ENCODE assay signal across 16 cellular contexts in the genomic region with DNA sequence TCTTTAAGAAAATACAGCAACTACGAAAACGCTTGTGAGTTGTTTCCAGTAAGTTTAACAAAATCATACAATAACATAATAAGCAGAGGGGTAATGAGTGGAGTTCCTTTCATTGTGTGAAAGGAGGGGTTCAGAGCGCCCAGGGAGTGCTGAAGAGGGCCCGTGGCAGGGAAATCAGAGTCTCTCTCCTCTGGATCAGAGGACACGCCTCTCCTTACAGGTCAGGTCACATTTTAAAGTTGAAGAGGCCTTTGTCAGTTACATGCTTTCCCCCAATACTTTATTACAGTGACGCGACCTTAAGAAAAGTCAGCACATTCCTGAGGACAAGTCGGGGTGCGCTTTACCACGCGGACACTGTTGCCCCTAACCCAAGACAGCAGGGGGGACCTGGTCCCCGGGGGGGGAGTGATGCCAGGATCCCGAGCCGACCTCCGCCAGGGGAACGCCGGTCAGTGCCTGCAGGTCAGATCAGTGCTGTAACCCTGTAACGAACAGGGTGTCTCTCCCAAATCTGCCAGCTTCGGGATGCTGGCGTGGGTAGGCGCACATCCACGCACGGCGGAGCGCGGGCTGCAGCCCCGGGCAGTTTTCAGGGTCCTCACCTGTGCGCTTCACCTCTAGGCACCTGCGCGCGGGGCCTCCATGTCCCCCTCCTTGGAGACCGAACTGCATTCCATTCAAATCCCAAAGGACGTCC. TPM values are rescaled to one million over a fixed set of nuclear protein-coding genes. Genes with fewer than 3 reads are reported as not detected.
DNase-seq lines count a peak whose midpoint lies in the region; ATAC-seq, FAIRE-seq and TF ChIP-seq lines count a peak whose summit lies in the region.
"Had no signal": no experiment of that assay in that cellular context is flagged by ENCODE, and none has a peak within 500 bp of the region (broad histone marks: within the 10 kb centered on the region; RNA-seq: fewer than 3 reads in every experiment).

No MANE protein-coding gene starts in this region.

- TF ChIP-seq CTCF in breast epithelium (IDR thresholded peaks at IDR 0.05): no peak
- no peak for TF ChIP-seq CTCF in mammary epithelial cell (conservative IDR thresholded peaks at IDR 0.05 in 1 of 2, IDR thresholded peaks at IDR 0.05 in 1 of 2; ENCODE audit: extremely low read depth in 1 of 2, insufficient read depth in 1 of 2, low read depth in 1 of 2, low read length in 2 of 2)
- TF ChIP-seq CTCF in neural cell (IDR thresholded peaks at IDR 0.05; ENCODE audit: poor library complexity, severe bottlenecking): no peak
- no peak for TF ChIP-seq CTCF in GM10248 (IDR thresholded peaks at IDR 0.05; ENCODE audit: control extremely low read depth, extremely low read depth, low read depth, missing control alignments)

- TF ChIP-seq RAD21 in neural cell (conservative IDR thresholded peaks at IDR 0.05): no peak

- no peaks in the 10 kb centered on the region for H4K20me1 ChIP-seq in mammary epithelial cell (ENCODE audit: insufficient read depth, low read length)
- no peaks in the 10 kb centered on the region for H4K20me1 ChIP-seq in neural cell (ENCODE audit: insufficient read depth)

- H3K9ac ChIP-seq in mammary epithelial cell (ENCODE audit: insufficient read depth, low read length) (no peak overlapping the region), neural cell (ENCODE audit: low read length) (peak overlapping the region; percentile 48)

- H3K27ac ChIP-seq in breast epithelium: peak overlapping the region in 1 of 2 donors; percentile 38
- H3K27ac ChIP-seq in mammary epithelial cell (ENCODE audit: insufficient read depth, low read depth, low read length): no peak overlapping the region
- no peak overlapping the region for H3K27ac ChIP-seq in iPS DF 6.9 (ENCODE audit: low read length)
- H3K27ac ChIP-seq in neural cell (ENCODE audit: low read length): no peak overlapping the region
- H3K27ac ChIP-seq: ascending aorta, epithelial cell of prostate, thyroid gland had no signal

- H2AFZ ChIP-seq in mammary epithelial cell (ENCODE audit: low read depth, low read length) (no peak overlapping the region), neural cell (ENCODE audit: low read depth, low read length) (no peak overlapping the region)

- no peak for FAIRE-seq in GM12892 (lab: Jason Lieb, UNC)

- H3F3A ChIP-seq in neural cell (ENCODE audit: insufficient read depth, low read length, poor library complexity, severe bottlenecking): no peaks in the 10 kb centered on the region

- intact Hi-C loops in breast epithelium (cut with DNase I; ENCODE audit: low total_unique reads): no loop called here
- intact Hi-C loops in mammary epithelial cell (cut with micrococcal nuclease): no loop called here

- H3K4me3 ChIP-seq in breast epithelium (peak overlapping the region; percentile 42 to 66 (median 53)), mammary epithelial cell (replicated peaks in 1 of 3; ENCODE audit: insufficient read depth in 1 of 3, low read depth in 2 of 3, low read length in 3 of 3) (no peak overlapping the region), iPS DF 6.9 (ENCODE audit: low read length) (peak overlapping the region; percentile 76; the same call in 1 of the 2 replicates), neural cell (ENCODE audit: low read length) (peak overlapping the region; percentile 62)

- peaks cover 0 to 34% of the 10 kb centered on the region in 2 donors for H3K27me3 ChIP-seq in breast epithelium
- no peaks in the 10 kb centered on the region for H3K27me3 ChIP-seq in mammary epithelial cell (ENCODE audit: insufficient read depth, low read length)
- H3K27me3 ChIP-seq in iPS DF 6.9 (ENCODE audit: control insufficient read depth, insufficient read depth, low read length): peaks cover 3% of the 10 kb centered on the region; the same call in 1 of the 2 replicates
- peaks cover 29% of the 10 kb centered on the region for H3K27me3 ChIP-seq in neural cell (ENCODE audit: insufficient read depth, low read depth, low read length)
- H3K27me3 ChIP-seq: thyroid gland had no signal

- no TSS peak for BruUV-seq in mammary epithelial cell (replicated peaks; lab: Mats Ljungman, UMichigan)

- ATAC-seq in HG03095 (IDR thresholded peaks at IDR 0.05; ENCODE audit: unreplicated experiment): no peak

- H3K9me3 ChIP-seq in breast epithelium (no peaks in the 10 kb centered on the region), mammary epithelial cell (replicated peaks; ENCODE audit: insufficient read depth, low read length) (peaks cover 5% of the 10 kb centered on the region), iPS DF 6.9 (ENCODE audit: control insufficient read depth, insufficient read depth, low read length) (no peaks in the 10 kb centered on the region), neural cell (ENCODE audit: low read length) (peaks cover 8% of the 10 kb centered on the region)
- H3K9me3 ChIP-seq: thyroid gland had no signal

- POLR2A ChIA-PET in GM10248 (lab: Yijun Ruan, JAX): no interaction called here

- H3K79me2 ChIP-seq in mammary epithelial cell (ENCODE audit: insufficient read depth, low read length): no peaks in the 10 kb centered on the region
- no peaks in the 10 kb centered on the region for H3K79me2 ChIP-seq in neural cell (replicated peaks; ENCODE audit: insufficient read depth, low read length)

- H3K4me1 ChIP-seq in breast epithelium (no peaks in the 10 kb centered on the region), mammary epithelial cell (ENCODE audit: insufficient read depth, low read length) (no peaks in the 10 kb centered on the region), iPS DF 6.9 (ENCODE audit: control insufficient read depth, insufficient read depth, low read length) (peaks cover 6% of the 10 kb centered on the region)
- H3K4me1 ChIP-seq: ascending aorta had no signal

- H3K9me2 ChIP-seq in neural cell (ENCODE audit: insufficient read depth, low read length): no peaks in the 10 kb centered on the region

- WGBS in mammary epithelial cell (ENCODE audit: low coverage, missing lambda C conversion rate): 31% methylated on average over 26 of the region's 33 CpGs
- WGBS in iPS DF 6.9 (ENCODE audit: insufficient coverage, insufficient read length): no CpG with 5 or more reads among the region's 33 CpGs

- DNase-seq in breast epithelium (ENCODE audit: low spot score in 2 of 2) (no peak), mammary epithelial cell (no peak), iPS DF 6.9 (ENCODE audit: low read depth, low spot score) (no peak), ureter (ENCODE audit: low spot score) (peak; percentile 38), GM10248 (ENCODE audit: extremely low spot score) (no peak), GM12892 (ENCODE audit: insufficient read length) (no peak)
- DNase-seq: activated B cell treated with CpG ODN at 0.5 μM for 24 hours; activated T-cell treated with anti-CD3 and anti-CD28 coated beads, Interleukin-2, amount 50 U/mL, for 48 hours; naive B cell; NCI-H2081 treated with DMSO at 0.1 percent for 48 hours; thyroid gland had no signal

- dilution Hi-C loops in mammary epithelial cell (cut with HindIII; ENCODE audit: low sequenced_read_pairs): no loop called here

- TF ChIP-seq EP300 in neural cell (conservative IDR thresholded peaks at IDR 0.05; ENCODE audit: poor library complexity, severe bottlenecking): no peak

- in situ Hi-C loops in mammary epithelial cell (cut with MboI; ENCODE audit: low sequenced_read_pairs in 2 of 2): no loop called here

- H3K36me3 ChIP-seq in breast epithelium (no peaks in the 10 kb centered on the region), mammary epithelial cell (ENCODE audit: insufficient read depth, low read length) (no peaks in the 10 kb centered on the region), iPS DF 6.9 (ENCODE audit: control insufficient read depth, insufficient read depth, low read length) (no peaks in the 10 kb centered on the region), neural cell (ENCODE audit: insufficient read depth, low read length) (no peaks in the 10 kb centered on the region)
- H3K36me3 ChIP-seq: ascending aorta, thyroid gland had no signal

- H3K4me2 ChIP-seq in mammary epithelial cell (ENCODE audit: insufficient read depth, low read depth, low read length): no peak overlapping the region
- no peak overlapping the region for H3K4me2 ChIP-seq in neural cell (ENCODE audit: low read length)

- TF ChIP-seq POLR2A in breast epithelium (IDR thresholded peaks at IDR 0.05): no peak
- TF ChIP-seq POLR2A in GM12892 (IDR thresholded peaks at IDR 0.05; ENCODE audit: low read depth, low read length): no peak

- CTCF ChIA-PET in mammary epithelial cell (lab: Charles Lee; ENCODE audit: low non-redundant PET): no interaction called here
- CTCF ChIA-PET in GM10248 (lab: Yijun Ruan, JAX): no interaction called here

TF ChIP-seq in neural cell, 6 proteins besides CTCF, POLR2A, EP300 and RAD21 (continues in another document):
- TF ChIP-seq POLR2AphosphoS5 (IDR thresholded peaks at IDR 0.05): no peak
- TF ChIP-seq REST (IDR thresholded peaks at IDR 0.05; ENCODE audit: borderline replicate concordance): no peak
- TF ChIP-seq MXI1 (conservative IDR thresholded peaks at IDR 0.05; ENCODE audit: poor library complexity, severe bottlenecking): no peak

RNA-seq across cellular contexts. Expression of gene DACT2, which starts 0.8 kb away (rescaled TPM):
- 1 to 10 TPM in 1 of 3 donors, under 1 TPM in 1, not detected in 1; 0.32 to 1.0 TPM for total RNA-seq in breast epithelium
- 1 to 10 TPM in 1 of 2 donors, not detected in 1; 3.3 TPM for total RNA-seq in mammary epithelial cell
- polyA plus RNA-seq in mammary epithelial cell: not detected
- not detected for polyA minus RNA-seq in mammary epithelial cell
- polyA plus RNA-seq in neural cell: 0.48 and 0.76 TPM in 2 replicates
- 1.0 and 1.9 TPM in 2 replicates for polyA minus RNA-seq in neural cell
- 0.94 TPM for total RNA-seq in ureter
- not detected for polyA plus RNA-seq in GM12892 (2012; ENCODE audit: missing spikeins)
- total RNA-seq: A172, activated B cell treated with CpG ODN at 0.5 μM for 24 hours, ascending aorta had no signal

Comparison
In these comparisons a context has a peak if more than half of its experiments do, and no peak if none do; other contexts are left out.
1. H3K4me3 ChIP-seq: peak in breast epithelium (3 of 3), iPS DF 6.9 (single experiment) and neural cell (single experiment); none in mammary epithelial cell (0 of 3).